ENCODE assay signal across 8 cellular contexts in genomic region chr18:76491436-76491800, GRCh38. TPM values are rescaled to one million over a fixed set of nuclear protein-coding genes. Genes with fewer than 3 reads are reported as not detected.
DNase-seq lines count a peak whose midpoint lies in the region; ATAC-seq and TF ChIP-seq lines count a peak whose summit lies in the region.

No MANE protein-coding gene starts in this region.

- peaks cover 0 to 60% (median 35%) of the 10 kb centered on the region in 12 donors for H3K4me1 ChIP-seq in heart left ventricle

- peaks cover 55% of the 10 kb centered on the region for H3K4me1 Mint-ChIP-seq in activated naive CD8-positive, alpha-beta T cell treated with anti-CD3 and anti-CD28 coated beads, Interleukin-2, amount 50 U/mL, for 24 hours

- peaks cover 18% of the 10 kb centered on the region for H3K27me3 Mint-ChIP-seq in activated naive CD8-positive, alpha-beta T cell treated with anti-CD3 and anti-CD28 coated beads, Interleukin-2, amount 50 U/mL, for 24 hours

- H3K36me3 ChIP-seq in BJ (ENCODE audit: control insufficient read depth, insufficient read depth, low read length) (no peaks in the 10 kb centered on the region), heart left ventricle (no peaks in the 10 kb centered on the region)

- no peak for DNase-seq in BJ (ENCODE audit: low read depth)
- peak; percentile 78 for DNase-seq in RPMI8226
- peak; percentile 71 for DNase-seq in activated naive CD8-positive, alpha-beta T cell treated with anti-CD3 and anti-CD28 coated beads, Interleukin-2, amount 50 U/mL, for 24 hours
- peak; percentile 76 to 87 (median 87) for DNase-seq in heart left ventricle
- peak; percentile 87 for DNase-seq in posterior vena cava (ENCODE audit: low spot score)

- no peak for TF ChIP-seq POLR2A in heart left ventricle (IDR thresholded peaks at IDR 0.05)

- TF ChIP-seq CTCF in BJ (IDR thresholded peaks at IDR 0.05; ENCODE audit: insufficient read depth, low read depth, low read length), result no peak
- no peak for TF ChIP-seq CTCF in heart left ventricle (IDR thresholded peaks at IDR 0.05)

- H3K27me3 ChIP-seq in BJ (ENCODE audit: control insufficient read depth, insufficient read depth, low read length) (no peaks in the 10 kb centered on the region), heart left ventricle (no peaks in the 10 kb centered on the region)

- ATAC-seq in HG02981 (IDR thresholded peaks at IDR 0.05; ENCODE audit: unreplicated experiment) (peak; percentile 11), heart left ventricle (peak; percentile 1 to 42 (median 24)), HG02840 (IDR thresholded peaks at IDR 0.05; ENCODE audit: low FRiP score, unreplicated experiment) (no peak), HG02970 (IDR thresholded peaks at IDR 0.05; ENCODE audit: low FRiP score, unreplicated experiment) (no peak)
- peak; percentile 5 for ATAC-seq in activated naive CD8-positive, alpha-beta T cell treated with anti-CD3 and anti-CD28 coated beads, Interleukin-2, amount 50 U/mL, for 24 hours

- POLR2A ChIA-PET in BJ (lab: Charles Lee), result no interaction called here

- whole genome bisulfite sequencing in heart left ventricle, 4 donors, result 0 to 2% (median 1%) methylated on average over 4 to 37 of the region's 37 CpGs; no CpG with 5 or more reads in 1 of the 4 donors

- peak overlapping the region; percentile 90 for H3K27ac Mint-ChIP-seq in activated naive CD8-positive, alpha-beta T cell treated with anti-CD3 and anti-CD28 coated beads, Interleukin-2, amount 50 U/mL, for 24 hours

- H3K27ac ChIP-seq in heart left ventricle, result peak overlapping the region; percentile 25 to 92 (median 84)

- peaks cover 3% of the 10 kb centered on the region for H3K36me3 Mint-ChIP-seq in activated naive CD8-positive, alpha-beta T cell treated with anti-CD3 and anti-CD28 coated beads, Interleukin-2, amount 50 U/mL, for 24 hours (ENCODE audit: low read depth)

- CTCF ChIA-PET in BJ (lab: Yijun Ruan, JAX), result no interaction called here

- H3K9me3 Mint-ChIP-seq in activated naive CD8-positive, alpha-beta T cell treated with anti-CD3 and anti-CD28 coated beads, Interleukin-2, amount 50 U/mL, for 24 hours, result no peaks in the 10 kb centered on the region

- H3K9me3 ChIP-seq in heart left ventricle, result no peaks in the 10 kb centered on the region

- intact Hi-C loops in heart left ventricle (cut with DNase I), result loop anchor here in 7 of 10 donors (2.0 to 10.0 kb wide), 8 partner anchors 39 to 193 kb away; no protein-coding TSS in a partner anchor
- intact Hi-C loops in posterior vena cava (cut with DNase I), result no loop called here

- H3K4me3 Mint-ChIP-seq in activated naive CD8-positive, alpha-beta T cell treated with anti-CD3 and anti-CD28 coated beads, Interleukin-2, amount 50 U/mL, for 24 hours, result peak overlapping the region; percentile 89

- H3K4me3 ChIP-seq in BJ (ENCODE audit: low read depth, low read length) (peak overlapping the region; percentile 83), heart left ventricle (peak overlapping the region; percentile 62 to 86 (median 78))

RNA-seq across cellular contexts. Expression of gene ZNF516, which starts 3.6 kb away (rescaled TPM):
- polyA plus RNA-seq in BJ (2011; rRNA removed), result 11.3 and 11.6 TPM in 2 replicates
- polyA minus RNA-seq in BJ (2011; rRNA and poly(A)+ RNA removed), result 24.2 and 27.9 TPM in 2 replicates
- total RNA-seq in heart left ventricle, result 10 to 100 TPM; 10.1 to 24.8 (median 14.6) TPM
- polyA plus RNA-seq in heart left ventricle, result 1 to 10 TPM; 4.8 to 4.9 TPM
- 10 to 100 TPM; 24.3 to 32.5 TPM for total RNA-seq in posterior vena cava

Comparison
In these comparisons a context has a peak if more than half of its experiments do, and no peak if none do; other contexts are left out.
1. ATAC-seq: peak in HG02981 (single experiment), activated naive CD8-positive, alpha-beta T cell treated with anti-CD3 and anti-CD28 coated beads, Interleukin-2, amount 50 U/mL, for 24 hours (single experiment) and heart left ventricle (4 of 4); none in HG02840 (single experiment) and HG02970 (single experiment).
2. intact Hi-C loops: an anchor here in heart left ventricle (2.0 to 10.0 kb wide); none called in posterior vena cava.